1 cellular context compared by ENCODE assay signal in the genomic region with DNA sequence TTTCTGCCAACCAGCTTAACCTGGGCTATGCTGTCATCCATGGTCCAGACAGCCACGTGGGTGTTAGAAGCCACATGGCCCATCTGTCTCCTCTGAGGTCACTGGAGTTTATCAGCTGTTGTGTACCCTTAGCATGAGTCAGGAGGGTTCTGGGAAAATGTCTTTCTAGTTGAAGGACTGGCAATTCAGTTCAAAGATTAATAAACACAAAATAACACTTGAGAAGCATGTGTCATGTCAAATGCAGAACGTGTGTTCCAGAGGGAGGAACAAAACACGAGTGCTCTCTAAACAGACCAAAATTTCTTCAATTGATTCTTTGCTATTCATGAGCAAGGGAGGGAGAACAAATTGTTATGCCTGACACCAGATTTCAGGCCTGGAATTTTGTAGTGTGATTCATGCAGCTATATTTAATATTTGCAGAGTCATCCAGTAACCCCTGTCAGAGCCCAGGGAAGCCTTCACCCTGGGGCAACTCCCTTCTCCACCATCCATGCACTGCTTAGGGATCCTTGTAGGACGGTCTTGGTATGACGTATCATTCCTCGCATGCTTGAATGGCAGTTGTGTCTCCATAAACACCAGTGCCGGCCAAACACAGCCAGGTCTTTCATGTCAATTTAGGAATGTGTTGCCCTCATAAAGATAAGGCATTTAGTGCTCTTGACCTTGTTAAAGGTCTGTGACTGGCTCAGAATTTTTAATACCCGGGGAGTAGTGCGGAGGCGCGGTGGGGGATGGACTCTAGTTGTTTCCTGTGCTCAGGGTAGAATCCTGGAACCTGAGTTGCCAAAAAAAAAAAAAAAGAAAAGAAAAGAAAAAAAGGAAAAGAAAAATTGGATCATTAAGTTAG.
A peak's percentile ranks its signal among the peaks of the same experiment; 100 is the strongest.
TF ChIP-seq lines count a peak whose summit lies in the region.

No MANE protein-coding gene starts in this region.

TF ChIP-seq in K562, 482 proteins besides CTCF, POLR2A, EP300 and RAD21 (continued from another document and continues in another):
- TF ChIP-seq, protein P1, sequence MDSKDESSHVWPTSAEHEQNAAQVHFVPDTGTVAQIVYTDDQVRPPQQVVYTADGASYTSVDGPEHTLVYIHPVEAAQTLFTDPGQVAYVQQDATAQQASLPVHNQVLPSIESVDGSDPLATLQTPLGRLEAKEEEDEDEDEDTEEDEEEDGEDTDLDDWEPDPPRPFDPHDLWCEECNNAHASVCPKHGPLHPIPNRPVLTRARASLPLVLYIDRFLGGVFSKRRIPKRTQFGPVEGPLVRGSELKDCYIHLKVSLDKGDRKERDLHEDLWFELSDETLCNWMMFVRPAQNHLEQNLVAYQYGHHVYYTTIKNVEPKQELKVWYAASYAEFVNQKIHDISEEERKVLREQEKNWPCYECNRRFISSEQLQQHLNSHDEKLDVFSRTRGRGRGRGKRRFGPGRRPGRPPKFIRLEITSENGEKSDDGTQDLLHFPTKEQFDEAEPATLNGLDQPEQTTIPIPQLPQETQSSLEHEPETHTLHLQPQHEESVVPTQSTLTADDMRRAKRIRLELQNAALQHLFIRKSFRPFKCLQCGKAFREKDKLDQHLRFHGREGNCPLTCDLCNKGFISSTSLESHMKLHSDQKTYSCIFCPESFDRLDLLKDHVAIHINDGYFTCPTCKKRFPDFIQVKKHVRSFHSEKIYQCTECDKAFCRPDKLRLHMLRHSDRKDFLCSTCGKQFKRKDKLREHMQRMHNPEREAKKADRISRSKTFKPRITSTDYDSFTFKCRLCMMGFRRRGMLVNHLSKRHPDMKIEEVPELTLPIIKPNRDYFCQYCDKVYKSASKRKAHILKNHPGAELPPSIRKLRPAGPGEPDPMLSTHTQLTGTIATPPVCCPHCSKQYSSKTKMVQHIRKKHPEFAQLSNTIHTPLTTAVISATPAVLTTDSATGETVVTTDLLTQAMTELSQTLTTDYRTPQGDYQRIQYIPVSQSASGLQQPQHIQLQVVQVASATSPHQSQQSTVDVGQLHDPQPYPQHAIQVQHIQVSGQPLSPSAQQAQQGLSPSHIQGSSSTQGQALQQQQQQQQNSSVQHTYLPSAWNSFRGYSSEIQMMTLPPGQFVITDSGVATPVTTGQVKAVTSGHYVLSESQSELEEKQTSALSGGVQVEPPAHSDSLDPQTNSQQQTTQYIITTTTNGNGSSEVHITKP (IDR thresholded peaks at IDR 0.05; ENCODE audit: partially characterized antibody): peak; percentile 44
- TF ChIP-seq DPF2 (IDR thresholded peaks at IDR 0.05) (peak; percentile 87), SMARCA4 (IDR thresholded peaks at IDR 0.05) (peak; percentile 79), KHSRP (IDR thresholded peaks at IDR 0.05) (no peak), U2AF1 (optimal IDR thresholded peaks at IDR 0.05; ENCODE audit: low read depth, low read length) (no peak), ZNF134 (CRISPR knock-in tag; conservative IDR thresholded peaks at IDR 0.05) (peak; percentile 89), ATF7 (IDR thresholded peaks at IDR 0.05) (peak; percentile 90), HDAC1 (IDR thresholded peaks at IDR 0.05) (peak in 1 of 2 experiments; percentile 46; a peak in 1 of 4 replicates), NRF1 (conservative IDR thresholded peaks at IDR 0.05 in 1 of 2, IDR thresholded peaks at IDR 0.05 in 1 of 2) (peak; percentile 42 to 53), MEF2A (IDR thresholded peaks at IDR 0.05; ENCODE audit: control insufficient read depth, low read depth, low read length) (peak; percentile 90), TAL1 (IDR thresholded peaks at IDR 0.05) (0 out of 2 replicates have a peak, but pooled peaks have one; percentile 4), ZNF668 (CRISPR knock-in tag; IDR thresholded peaks at IDR 0.05) (no peak), MAFG (tag; conservative IDR thresholded peaks at IDR 0.05) (peak; percentile 97), NR3C1 (CRISPR knock-in tag; IDR thresholded peaks at IDR 0.05) (no peak), STAT5B (CRISPR knock-in tag; IDR thresholded peaks at IDR 0.05) (no peak), GABPB1 (CRISPR knock-in tag; IDR thresholded peaks at IDR 0.05) (0 out of 2 replicates have a peak, but pooled peaks have one; percentile 29), ZNF165 (CRISPR knock-in tag; IDR thresholded peaks at IDR 0.05; ENCODE audit: borderline replicate concordance) (no peak), TOE1 (IDR thresholded peaks at IDR 0.05; ENCODE audit: borderline replicate concordance) (no peak; the same call in 1 of the 2 replicates), TOE1 (CRISPR knock-in tag; IDR thresholded peaks at IDR 0.05; ENCODE audit: borderline replicate concordance, low read depth) (no peak), PTRF (tag; IDR thresholded peaks at IDR 0.05) (peak; percentile 69), ZNF778 (CRISPR knock-in tag; IDR thresholded peaks at IDR 0.05) (no peak), ZNF589 (CRISPR knock-in tag; IDR thresholded peaks at IDR 0.05; ENCODE audit: low read depth) (peak; percentile 78; the same call in 1 of the 2 replicates), MEIS2 (IDR thresholded peaks at IDR 0.05; ENCODE audit: partially characterized antibody) (peak; percentile 72), BHLHE40 (IDR thresholded peaks at IDR 0.05; ENCODE audit: low read length) (peak; percentile 34; the same call in 1 of the 2 replicates), CBFA2T2 (conservative IDR thresholded peaks at IDR 0.05) (peak; percentile 54), GATA2 (CRISPR knock-in tag; IDR thresholded peaks at IDR 0.05) (0 out of 2 replicates have a peak, but pooled peaks have one; percentile 1), TEAD4 (IDR thresholded peaks at IDR 0.05; ENCODE audit: low read length) (peak; percentile 70), TEAD4 (CRISPR knock-in tag; IDR thresholded peaks at IDR 0.05; ENCODE audit: borderline replicate concordance) (peak; percentile 70; the same call in 1 of the 2 replicates), FOXA3 (CRISPR knock-in tag; conservative IDR thresholded peaks at IDR 0.05 in 1 of 2, IDR thresholded peaks at IDR 0.05 in 1 of 2) (peak in 1 of 2 experiments; percentile 72; a peak in 2 of 4 replicates), ZBTB7A (IDR thresholded peaks at IDR 0.05; ENCODE audit: borderline replicate concordance, control insufficient read depth, low read depth, low read length) (no peak), ZNF76 (CRISPR knock-in tag; IDR thresholded peaks at IDR 0.05; ENCODE audit: borderline replicate concordance) (0 out of 2 replicates have a peak, but pooled peaks have one; percentile 32), L3MBTL2 (IDR thresholded peaks at IDR 0.05) (peak; percentile 93), EZH2 (IDR thresholded peaks at IDR 0.05; ENCODE audit: borderline replicate concordance, low read depth, low read length) (no peak), TRIM24 (IDR thresholded peaks at IDR 0.05) (peak in 1 of 2 experiments; percentile 15; a peak in 1 of 4 replicates), BMI1 (IDR thresholded peaks at IDR 0.05; ENCODE audit: low read length) (no peak), ARNT (IDR thresholded peaks at IDR 0.05) (peak in 1 of 2 experiments; percentile 15; a peak in 1 of 4 replicates), MTA1 (IDR thresholded peaks at IDR 0.05; ENCODE audit: borderline replicate concordance) (peak; percentile 17; the same call in 1 of the 2 replicates), KDM1A (IDR thresholded peaks at IDR 0.05) (peak; percentile 67 to 79), GATAD2A (IDR thresholded peaks at IDR 0.05) (peak; percentile 37; the same call in 1 of the 2 replicates)
- TF ChIP-seq, protein P2, sequence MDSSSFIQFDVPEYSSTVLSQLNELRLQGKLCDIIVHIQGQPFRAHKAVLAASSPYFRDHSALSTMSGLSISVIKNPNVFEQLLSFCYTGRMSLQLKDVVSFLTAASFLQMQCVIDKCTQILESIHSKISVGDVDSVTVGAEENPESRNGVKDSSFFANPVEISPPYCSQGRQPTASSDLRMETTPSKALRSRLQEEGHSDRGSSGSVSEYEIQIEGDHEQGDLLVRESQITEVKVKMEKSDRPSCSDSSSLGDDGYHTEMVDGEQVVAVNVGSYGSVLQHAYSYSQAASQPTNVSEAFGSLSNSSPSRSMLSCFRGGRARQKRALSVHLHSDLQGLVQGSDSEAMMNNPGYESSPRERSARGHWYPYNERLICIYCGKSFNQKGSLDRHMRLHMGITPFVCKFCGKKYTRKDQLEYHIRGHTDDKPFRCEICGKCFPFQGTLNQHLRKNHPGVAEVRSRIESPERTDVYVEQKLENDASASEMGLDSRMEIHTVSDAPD (CRISPR knock-in tag; IDR thresholded peaks at IDR 0.05): no peak; the same call in 1 of the 2 replicates
- TF ChIP-seq, protein P3, sequence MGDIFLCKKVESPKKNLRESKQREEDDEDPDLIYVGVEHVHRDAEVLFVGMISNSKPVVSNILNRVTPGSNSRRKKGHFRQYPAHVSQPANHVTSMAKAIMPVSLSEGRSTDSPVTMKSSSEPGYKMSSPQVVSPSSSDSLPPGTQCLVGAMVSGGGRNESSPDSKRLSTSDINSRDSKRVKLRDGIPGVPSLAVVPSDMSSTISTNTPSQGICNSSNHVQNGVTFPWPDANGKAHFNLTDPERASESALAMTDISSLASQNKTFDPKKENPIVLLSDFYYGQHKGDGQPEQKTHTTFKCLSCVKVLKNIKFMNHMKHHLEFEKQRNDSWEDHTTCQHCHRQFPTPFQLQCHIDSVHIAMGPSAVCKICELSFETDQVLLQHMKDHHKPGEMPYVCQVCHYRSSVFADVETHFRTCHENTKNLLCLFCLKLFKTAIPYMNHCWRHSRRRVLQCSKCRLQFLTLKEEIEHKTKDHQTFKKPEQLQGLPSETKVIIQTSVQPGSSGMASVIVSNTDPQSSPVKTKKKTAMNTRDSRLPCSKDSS (IDR thresholded peaks at IDR 0.05; ENCODE audit: low read depth, partially characterized antibody): no peak
- TF ChIP-seq, protein P4, sequence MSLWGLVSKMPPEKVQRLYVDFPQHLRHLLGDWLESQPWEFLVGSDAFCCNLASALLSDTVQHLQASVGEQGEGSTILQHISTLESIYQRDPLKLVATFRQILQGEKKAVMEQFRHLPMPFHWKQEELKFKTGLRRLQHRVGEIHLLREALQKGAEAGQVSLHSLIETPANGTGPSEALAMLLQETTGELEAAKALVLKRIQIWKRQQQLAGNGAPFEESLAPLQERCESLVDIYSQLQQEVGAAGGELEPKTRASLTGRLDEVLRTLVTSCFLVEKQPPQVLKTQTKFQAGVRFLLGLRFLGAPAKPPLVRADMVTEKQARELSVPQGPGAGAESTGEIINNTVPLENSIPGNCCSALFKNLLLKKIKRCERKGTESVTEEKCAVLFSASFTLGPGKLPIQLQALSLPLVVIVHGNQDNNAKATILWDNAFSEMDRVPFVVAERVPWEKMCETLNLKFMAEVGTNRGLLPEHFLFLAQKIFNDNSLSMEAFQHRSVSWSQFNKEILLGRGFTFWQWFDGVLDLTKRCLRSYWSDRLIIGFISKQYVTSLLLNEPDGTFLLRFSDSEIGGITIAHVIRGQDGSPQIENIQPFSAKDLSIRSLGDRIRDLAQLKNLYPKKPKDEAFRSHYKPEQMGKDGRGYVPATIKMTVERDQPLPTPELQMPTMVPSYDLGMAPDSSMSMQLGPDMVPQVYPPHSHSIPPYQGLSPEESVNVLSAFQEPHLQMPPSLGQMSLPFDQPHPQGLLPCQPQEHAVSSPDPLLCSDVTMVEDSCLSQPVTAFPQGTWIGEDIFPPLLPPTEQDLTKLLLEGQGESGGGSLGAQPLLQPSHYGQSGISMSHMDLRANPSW (CRISPR knock-in tag; IDR thresholded peaks at IDR 0.05): no peak
- TF ChIP-seq, protein P5, sequence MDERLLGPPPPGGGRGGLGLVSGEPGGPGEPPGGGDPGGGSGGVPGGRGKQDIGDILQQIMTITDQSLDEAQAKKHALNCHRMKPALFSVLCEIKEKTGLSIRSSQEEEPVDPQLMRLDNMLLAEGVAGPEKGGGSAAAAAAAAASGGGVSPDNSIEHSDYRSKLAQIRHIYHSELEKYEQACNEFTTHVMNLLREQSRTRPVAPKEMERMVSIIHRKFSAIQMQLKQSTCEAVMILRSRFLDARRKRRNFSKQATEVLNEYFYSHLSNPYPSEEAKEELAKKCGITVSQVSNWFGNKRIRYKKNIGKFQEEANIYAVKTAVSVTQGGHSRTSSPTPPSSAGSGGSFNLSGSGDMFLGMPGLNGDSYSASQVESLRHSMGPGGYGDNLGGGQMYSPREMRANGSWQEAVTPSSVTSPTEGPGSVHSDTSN (CRISPR knock-in tag; IDR thresholded peaks at IDR 0.05; ENCODE audit: low read depth): no peak
- TF ChIP-seq, protein P5 (tag; conservative IDR thresholded peaks at IDR 0.05; ENCODE audit: low read depth): peak; percentile 73
- TF ChIP-seq, protein P6, sequence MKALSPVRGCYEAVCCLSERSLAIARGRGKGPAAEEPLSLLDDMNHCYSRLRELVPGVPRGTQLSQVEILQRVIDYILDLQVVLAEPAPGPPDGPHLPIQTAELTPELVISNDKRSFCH (CRISPR knock-in tag; IDR thresholded peaks at IDR 0.05): no peak
- TF ChIP-seq, protein P6 (tag; IDR thresholded peaks at IDR 0.05): peak; percentile 47; the same call in 1 of the 2 replicates
- TF ChIP-seq, protein P7, sequence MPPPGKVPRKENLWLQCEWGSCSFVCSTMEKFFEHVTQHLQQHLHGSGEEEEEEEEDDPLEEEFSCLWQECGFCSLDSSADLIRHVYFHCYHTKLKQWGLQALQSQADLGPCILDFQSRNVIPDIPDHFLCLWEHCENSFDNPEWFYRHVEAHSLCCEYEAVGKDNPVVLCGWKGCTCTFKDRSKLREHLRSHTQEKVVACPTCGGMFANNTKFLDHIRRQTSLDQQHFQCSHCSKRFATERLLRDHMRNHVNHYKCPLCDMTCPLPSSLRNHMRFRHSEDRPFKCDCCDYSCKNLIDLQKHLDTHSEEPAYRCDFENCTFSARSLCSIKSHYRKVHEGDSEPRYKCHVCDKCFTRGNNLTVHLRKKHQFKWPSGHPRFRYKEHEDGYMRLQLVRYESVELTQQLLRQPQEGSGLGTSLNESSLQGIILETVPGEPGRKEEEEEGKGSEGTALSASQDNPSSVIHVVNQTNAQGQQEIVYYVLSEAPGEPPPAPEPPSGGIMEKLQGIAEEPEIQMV (tag; conservative IDR thresholded peaks at IDR 0.05; ENCODE audit: low read depth): peak; percentile 70; the same call in 1 of the 2 replicates
- TF ChIP-seq, protein P8, sequence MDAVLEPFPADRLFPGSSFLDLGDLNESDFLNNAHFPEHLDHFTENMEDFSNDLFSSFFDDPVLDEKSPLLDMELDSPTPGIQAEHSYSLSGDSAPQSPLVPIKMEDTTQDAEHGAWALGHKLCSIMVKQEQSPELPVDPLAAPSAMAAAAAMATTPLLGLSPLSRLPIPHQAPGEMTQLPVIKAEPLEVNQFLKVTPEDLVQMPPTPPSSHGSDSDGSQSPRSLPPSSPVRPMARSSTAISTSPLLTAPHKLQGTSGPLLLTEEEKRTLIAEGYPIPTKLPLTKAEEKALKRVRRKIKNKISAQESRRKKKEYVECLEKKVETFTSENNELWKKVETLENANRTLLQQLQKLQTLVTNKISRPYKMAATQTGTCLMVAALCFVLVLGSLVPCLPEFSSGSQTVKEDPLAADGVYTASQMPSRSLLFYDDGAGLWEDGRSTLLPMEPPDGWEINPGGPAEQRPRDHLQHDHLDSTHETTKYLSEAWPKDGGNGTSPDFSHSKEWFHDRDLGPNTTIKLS (IDR thresholded peaks at IDR 0.05; ENCODE audit: borderline replicate concordance, low read depth): peak; percentile 81; the same call in 1 of the 2 replicates
